Comparison of ENCODE assay signal across 9 cellular contexts in the genomic region with DNA sequence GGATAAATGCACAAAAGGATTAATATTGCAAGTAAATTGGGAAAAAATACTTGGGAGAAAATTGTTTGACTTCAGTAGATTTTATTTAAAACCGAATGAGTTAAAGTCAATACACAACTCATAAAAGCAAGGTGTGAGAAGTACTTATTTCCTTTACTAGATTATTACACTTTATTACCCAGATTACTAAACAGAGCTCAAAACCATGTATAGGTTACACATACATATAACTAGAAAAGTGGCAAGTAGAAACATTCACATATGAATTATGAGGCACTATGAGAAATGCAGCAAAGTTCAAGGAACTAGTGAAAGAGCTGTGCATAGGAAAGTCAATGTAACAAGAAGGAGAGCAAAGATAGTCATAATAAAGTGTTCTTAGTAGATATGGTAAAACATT.
"Had no signal": no experiment of that assay in that cellular context is flagged by ENCODE, and none has a peak within 500 bp of the region (broad histone marks: within the 10 kb centered on the region; RNA-seq: fewer than 3 reads in every experiment).

No MANE protein-coding gene starts in this region.

- DNase-seq: GM23248, GOT3, H7, H9, HCEC 1CT, HFFc6 had no signal

- ATAC-seq: GM23338, HCT116 had no signal

- H3K9me3 ChIP-seq: HAP-1 had no signal

- H3K27ac Mint-ChIP-seq: GM23338, H9, HFFc6 had no signal

- H3K4me3 Mint-ChIP-seq: GM23338, H9, HFFc6 had no signal

- H3K9me3 Mint-ChIP-seq: GM23338, H9 had no signal

- H3K4me1 Mint-ChIP-seq: GM23338 had no signal

- H3K4me3 ChIP-seq: GM23248, GM23338, HAP-1 had no signal

- H3K36me3 ChIP-seq: HAP-1 had no signal

- H3K4me1 ChIP-seq: HAP-1 had no signal
